21 cellular contexts compared by ENCODE assay signal in the genomic region with DNA sequence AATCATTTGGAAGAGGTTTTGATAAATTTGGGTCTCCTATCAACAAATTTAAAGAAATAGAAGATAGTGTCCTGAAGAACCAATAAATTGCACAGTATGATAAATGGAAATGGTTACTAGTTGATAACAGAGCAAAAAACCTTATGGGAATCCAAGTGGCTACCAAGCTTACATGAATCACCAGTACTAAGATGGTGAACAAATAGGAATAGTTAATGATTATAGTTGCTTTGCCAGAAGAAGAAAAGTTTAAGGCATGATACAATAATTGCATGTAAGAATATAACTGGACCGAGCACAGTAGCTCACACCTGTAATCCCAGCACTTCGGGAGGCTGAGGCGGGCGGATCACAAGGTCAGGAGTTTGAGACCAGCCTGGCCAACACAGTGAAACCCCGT. TPM values are rescaled to one million over a fixed set of nuclear protein-coding genes. Genes with fewer than 3 reads are reported as not detected.
DNase-seq lines count a peak whose midpoint lies in the region; TF ChIP-seq lines count a peak whose summit lies in the region.
"Had no signal": no experiment of that assay in that cellular context is flagged by ENCODE, and none has a peak within 500 bp of the region (broad histone marks: within the 10 kb centered on the region; RNA-seq: fewer than 3 reads in every experiment).

No MANE protein-coding gene starts in this region.

- peak overlapping the region; percentile 64 for H3K27ac Mint-ChIP-seq in MCF 10A (ENCODE audit: low read depth, unreplicated experiment)
- H3K27ac Mint-ChIP-seq in glutamatergic neuron (ENCODE audit: unreplicated experiment): no peak overlapping the region

- intact Hi-C loops in MCF 10A (cut with micrococcal nuclease) (no loop called here), breast epithelium (cut with DNase I; ENCODE audit: low total_unique reads) (no loop called here)

- H3K9me3 ChIP-seq in breast epithelium: no peaks in the 10 kb centered on the region
- H3K9me3 ChIP-seq: BLaER1, SJCRH30 had no signal

- H3K36me3 Mint-ChIP-seq in MCF 10A (ENCODE audit: insufficient read depth, unreplicated experiment): peaks cover 6% of the 10 kb centered on the region
- no peaks in the 10 kb centered on the region for H3K36me3 Mint-ChIP-seq in glutamatergic neuron (ENCODE audit: unreplicated experiment)

- H3K4me1 ChIP-seq in breast epithelium: no peaks in the 10 kb centered on the region
- H3K4me1 ChIP-seq: SJCRH30 had no signal

- H3K4me3 Mint-ChIP-seq in MCF 10A (ENCODE audit: unreplicated experiment) (no peak overlapping the region), glutamatergic neuron (ENCODE audit: unreplicated experiment) (no peak overlapping the region)
- H3K4me3 Mint-ChIP-seq: CD4-positive, alpha-beta memory T cell had no signal

- CTCF ChIA-PET in MCF 10A (lab: Yijun Ruan, JAX): interaction anchor here (0.7 to 0.8 kb wide), 2 partner anchors 8 to 13 kb away, joined by 3 read pairs; no protein-coding TSS in a partner anchor

- no peaks in the 10 kb centered on the region for H3K27me3 Mint-ChIP-seq in MCF 10A (ENCODE audit: insufficient read depth, unreplicated experiment)
- H3K27me3 Mint-ChIP-seq in glutamatergic neuron (ENCODE audit: unreplicated experiment): no peaks in the 10 kb centered on the region
- H3K27me3 Mint-ChIP-seq: CD4-positive, alpha-beta memory T cell had no signal

- no peaks in the 10 kb centered on the region for H3K27me3 ChIP-seq in breast epithelium
- no peaks in the 10 kb centered on the region for H3K27me3 ChIP-seq in brain microvascular endothelial cell (replicated peaks)
- H3K27me3 ChIP-seq in kidney epithelial cell (ENCODE audit: control insufficient read depth, insufficient read depth, low read length): no peaks in the 10 kb centered on the region
- H3K27me3 ChIP-seq: BLaER1, SJCRH30 had no signal

- TF ChIP-seq CTCF in MCF 10A (IDR thresholded peaks at IDR 0.05; ENCODE audit: unreplicated experiment): no peak
- no peak for TF ChIP-seq CTCF in breast epithelium (IDR thresholded peaks at IDR 0.05)
- TF ChIP-seq CTCF in brain microvascular endothelial cell (IDR thresholded peaks at IDR 0.05; ENCODE audit: low read depth, low read length, missing control alignments): no peak
- no peak for TF ChIP-seq CTCF in kidney epithelial cell (IDR thresholded peaks at IDR 0.05; ENCODE audit: insufficient read depth, low read length, poor library complexity, severe bottlenecking)
- no peak for TF ChIP-seq CTCF in glutamatergic neuron (IDR thresholded peaks at IDR 0.05; ENCODE audit: partially characterized antibody, unreplicated experiment)

- no peak overlapping the region for H3K27ac ChIP-seq in breast epithelium
- H3K27ac ChIP-seq in brain microvascular endothelial cell: peak overlapping the region; percentile 67
- H3K27ac ChIP-seq: 22Rv1, BLaER1, KMS-11, SJCRH30 had no signal

- H3K9me3 Mint-ChIP-seq in MCF 10A (ENCODE audit: unreplicated experiment): no peaks in the 10 kb centered on the region
- H3K9me3 Mint-ChIP-seq in glutamatergic neuron (ENCODE audit: unreplicated experiment): no peaks in the 10 kb centered on the region
- H3K9me3 Mint-ChIP-seq: CD4-positive, alpha-beta memory T cell had no signal

- BruUV-seq in MCF 10A (replicated peaks; lab: Mats Ljungman, UMichigan): TSS peak; percentile 34

- no peaks in the 10 kb centered on the region for H3K36me3 ChIP-seq in breast epithelium
- H3K36me3 ChIP-seq in brain microvascular endothelial cell (replicated peaks): no peaks in the 10 kb centered on the region
- H3K36me3 ChIP-seq in kidney epithelial cell (ENCODE audit: control insufficient read depth, insufficient read depth, low read length): no peaks in the 10 kb centered on the region
- H3K36me3 ChIP-seq: SJCRH30 had no signal

- H3K4me1 Mint-ChIP-seq in MCF 10A (ENCODE audit: insufficient read depth, unreplicated experiment) (peaks cover 6% of the 10 kb centered on the region), glutamatergic neuron (ENCODE audit: low read depth, unreplicated experiment) (no peaks in the 10 kb centered on the region)

- no peak for DNase-seq in MCF 10A (ENCODE audit: unreplicated experiment)
- DNase-seq in breast epithelium (ENCODE audit: low spot score in 2 of 2): no peak
- no peak for DNase-seq in brain microvascular endothelial cell
- DNase-seq in kidney epithelial cell (ENCODE audit: low read depth): peak; percentile 41
- no peak for DNase-seq in AG08395 (ENCODE audit: low spot score)
- no peak for DNase-seq in NAMALWA (ENCODE audit: low spot score)
- no peak for DNase-seq in nucleus accumbens (lab: John Stamatoyannopoulos, UW)
- DNase-seq in glutamatergic neuron: no peak
- DNase-seq: Calu3; CD4-positive, alpha-beta memory T cell; DMS53; H7; NCI-H1417 treated with DMSO at 0.1 percent for 48 hours; NCI-H1930; NCI-H226; NCI-H524; NCI-H82; SJCRH30 had no signal

- POLR2A ChIA-PET in MCF 10A (lab: Yijun Ruan, JAX): interaction anchor here (0.9 to 1.2 kb wide), 2 partner anchors 18 to 21 kb away, joined by 3 read pairs; no protein-coding TSS in a partner anchor

- H3K4me3 ChIP-seq in breast epithelium (no peak overlapping the region), brain microvascular endothelial cell (ENCODE audit: low read depth, low read length) (no peak overlapping the region), kidney epithelial cell (ENCODE audit: low read depth, low read length) (no peak overlapping the region)
- H3K4me3 ChIP-seq: BLaER1, SJCRH30 had no signal

- no peak for TF ChIP-seq POLR2A in breast epithelium (IDR thresholded peaks at IDR 0.05)

- in situ Hi-C loops in brain microvascular endothelial cell (cut with HindIII; ENCODE audit: low pct_ligation_motif_present, low sequenced_read_pairs): no loop called here

RNA-seq across cellular contexts. Expression of gene INO80D, which starts 19.6 kb away (rescaled TPM):
- total RNA-seq in MCF 10A (2022): 18.7 and 21.6 TPM in 2 replicates
- total RNA-seq in breast epithelium: 10 to 100 TPM; 16.3 to 29.9 (median 19.3) TPM
- total RNA-seq in kidney epithelial cell: 9.7 and 11.0 TPM in 2 replicates
- 25.0 TPM for total RNA-seq in glutamatergic neuron (ENCODE audit: unreplicated experiment)

RNA-seq across cellular contexts. Expression of gene NDUFS1, which starts 53.7 kb away (rescaled TPM):
- 91.9 and 100 TPM in 2 replicates for total RNA-seq in MCF 10A (2022)
- 10 to 100 TPM; 55.1 to 78.4 (median 61.0) TPM for total RNA-seq in breast epithelium
- 102 and 107 TPM in 2 replicates for total RNA-seq in kidney epithelial cell
- 114 TPM for total RNA-seq in glutamatergic neuron (ENCODE audit: unreplicated experiment)

RNA-seq across cellular contexts. Expression of gene EEF1B2, which starts 54.2 kb away (rescaled TPM):
- 1,045 and 1,110 TPM in 2 replicates for total RNA-seq in MCF 10A (2022)
- total RNA-seq in breast epithelium: 100 to 1,000 TPM; 359 to 563 (median 425) TPM
- total RNA-seq in kidney epithelial cell: 654 and 772 TPM in 2 replicates
- 246 TPM for total RNA-seq in glutamatergic neuron (ENCODE audit: unreplicated experiment)
